ENCODE assay signal across 8 cellular contexts in genomic region chr21:42939581-42940413, GRCh38. TPM values are rescaled to one million over a fixed set of nuclear protein-coding genes. Genes with fewer than 3 reads are reported as not detected.
DNase-seq lines count a peak whose midpoint lies in the region; ATAC-seq and TF ChIP-seq lines count a peak whose summit lies in the region.

No MANE protein-coding gene starts in this region.

- no peak overlapping the region for H3K9ac ChIP-seq in endodermal cell (ENCODE audit: extremely low read depth, low read length, poor library complexity, severe bottlenecking)

- H3K27ac ChIP-seq in AG04450 (ENCODE audit: low read depth, low read length) (peak overlapping the region; percentile 97), endodermal cell (ENCODE audit: low read depth, low read length) (no peak overlapping the region)

- peaks cover 4% of the 10 kb centered on the region; the same call in 1 of the 2 replicates for H3K9me3 ChIP-seq in AG04450 (ENCODE audit: control insufficient read depth, insufficient read depth, low read length)
- H3K9me3 ChIP-seq in endodermal cell (ENCODE audit: control insufficient read depth, low read length), result peaks cover 16% of the 10 kb centered on the region

- POLR2A ChIA-PET in AG04450 (lab: Yijun Ruan, JAX), result interaction anchor here (0.6 kb wide), 1 partner anchor 17 kb away, joined by 9 read pairs; no protein-coding TSS in a partner anchor

- TF ChIP-seq CTCF in AG04450 (IDR thresholded peaks at IDR 0.05; ENCODE audit: low read depth, low read length) (no peak), endodermal cell (conservative IDR thresholded peaks at IDR 0.05) (no peak)

- peaks cover 11% of the 10 kb centered on the region for H3K4me1 ChIP-seq in endodermal cell (ENCODE audit: control insufficient read depth, insufficient read depth, low read length)

- no peak for ATAC-seq in stimulated activated naive CD8-positive, alpha-beta T cell treated with anti-CD3 and anti-CD28 coated beads, Interleukin-15, Interleukin-2, amounts not matched to agents 100 U/mL and 50 U/mL, for 24 hours

- H3K36me3 ChIP-seq in endodermal cell (ENCODE audit: control insufficient read depth, insufficient read depth, low read length), result peaks cover 35% of the 10 kb centered on the region

- H3K9me3 Mint-ChIP-seq in endodermal cell, result peaks cover 2% of the 10 kb centered on the region

- no peaks in the 10 kb centered on the region for H3K27me3 ChIP-seq in AG04450 (ENCODE audit: control insufficient read depth, insufficient read depth, low read length)
- H3K27me3 ChIP-seq in endodermal cell (ENCODE audit: control insufficient read depth, insufficient read depth, low read length, poor library complexity, severe bottlenecking), result no peaks in the 10 kb centered on the region

- H3K27ac Mint-ChIP-seq in endodermal cell, result peak overlapping the region; percentile 22

- H3K36me3 Mint-ChIP-seq in endodermal cell (ENCODE audit: low read depth), result peaks cover 37% of the 10 kb centered on the region

- DNase-seq in AG04450 (ENCODE audit: low read depth, low spot score), result peak; percentile 91
- DNase-seq in NCI-H226, result peak; percentile 92
- peak; percentile 35 for DNase-seq in endodermal cell
- DNase-seq in midbrain (lab: John Stamatoyannopoulos, UW), result peak; percentile 66
- no peak for DNase-seq in T-helper 2 cell
- DNase-seq in NCI-H1436 (lab: John Stamatoyannopoulos, UW), result no peak
- DNase-seq in activated gamma-delta T cell (lab: John Stamatoyannopoulos, UW), result no peak
- no peak for DNase-seq in stimulated activated naive CD8-positive, alpha-beta T cell treated with anti-CD3 and anti-CD28 coated beads, Interleukin-15, Interleukin-2, amounts not matched to agents 100 U/mL and 50 U/mL, for 24 hours

- no peak overlapping the region for H3K4me3 Mint-ChIP-seq in endodermal cell

- H3K4me3 ChIP-seq in AG04450 (ENCODE audit: low read depth, low read length) (peak overlapping the region; percentile 52), endodermal cell (ENCODE audit: low read length) (no peak overlapping the region)

- H3K4me1 Mint-ChIP-seq in endodermal cell, result peaks cover 61% of the 10 kb centered on the region

- WGBS in endodermal cell (ENCODE audit: insufficient coverage in 1 of 2, insufficient read length in 1 of 2), 2 experiments, result 87 to 93% methylated on average over 14 to 16 of the region's 16 CpGs

- CTCF ChIA-PET in AG04450 (lab: Charles Lee), result no interaction called here

- no peaks in the 10 kb centered on the region for H3K27me3 Mint-ChIP-seq in endodermal cell (ENCODE audit: insufficient read depth)

RNA-seq across cellular contexts. Expression of gene ERVH48-1, which starts 14.4 kb away (rescaled TPM):
- polyA plus RNA-seq in AG04450 (2011; rRNA removed), result not detected in 2 replicates
- polyA minus RNA-seq in AG04450 (2011; rRNA and poly(A)+ RNA removed), result not detected in 2 replicates
- 100 to 1,000 TPM in 1 of 2 donors, 10 to 100 TPM in 1; 34.0 to 186 TPM for total RNA-seq in endodermal cell
- 15.1 TPM for polyA plus RNA-seq in endodermal cell (2013, experiment 1 of 2)
- 15.2 TPM for polyA plus RNA-seq in endodermal cell (2013, experiment 2 of 2)

RNA-seq across cellular contexts. Expression of gene PKNOX1, which starts 34.6 kb away (rescaled TPM):
- polyA plus RNA-seq in AG04450 (2011; rRNA removed), result 57.4 and 65.6 TPM in 2 replicates
- polyA minus RNA-seq in AG04450 (2011; rRNA and poly(A)+ RNA removed), result 27.6 and 40.8 TPM in 2 replicates
- 10 to 100 TPM; 25.9 to 29.9 TPM for total RNA-seq in endodermal cell
- polyA plus RNA-seq in endodermal cell (2013, experiment 1 of 2), result 18.6 TPM
- polyA plus RNA-seq in endodermal cell (2013, experiment 2 of 2), result 17.6 TPM

RNA-seq across cellular contexts. Expression of gene NDUFV3, which starts 46.7 kb away (rescaled TPM):
- polyA plus RNA-seq in AG04450 (2011; rRNA removed), result 25.9 and 26.9 TPM in 2 replicates
- 33.6 and 34.0 TPM in 2 replicates for polyA minus RNA-seq in AG04450 (2011; rRNA and poly(A)+ RNA removed)
- 10 to 100 TPM; 25.8 to 27.2 TPM for total RNA-seq in endodermal cell
- 23.5 TPM for polyA plus RNA-seq in endodermal cell (2013, experiment 1 of 2)
- 24.3 TPM for polyA plus RNA-seq in endodermal cell (2013, experiment 2 of 2)

Comparison
In these comparisons a context has a peak if more than half of its experiments do, and no peak if none do; other contexts are left out.
1. DNase-seq: peak in AG04450 (single experiment), NCI-H226 (single experiment), endodermal cell (single experiment) and midbrain (single experiment); none in T-helper 2 cell (0 of 5), NCI-H1436 (single experiment), activated gamma-delta T cell (single experiment) and stimulated activated naive CD8-positive, alpha-beta T cell treated with anti-CD3 and anti-CD28 coated beads, Interleukin-15, Interleukin-2, amounts not matched to agents 100 U/mL and 50 U/mL, for 24 hours (single experiment).